In the genomic region with DNA sequence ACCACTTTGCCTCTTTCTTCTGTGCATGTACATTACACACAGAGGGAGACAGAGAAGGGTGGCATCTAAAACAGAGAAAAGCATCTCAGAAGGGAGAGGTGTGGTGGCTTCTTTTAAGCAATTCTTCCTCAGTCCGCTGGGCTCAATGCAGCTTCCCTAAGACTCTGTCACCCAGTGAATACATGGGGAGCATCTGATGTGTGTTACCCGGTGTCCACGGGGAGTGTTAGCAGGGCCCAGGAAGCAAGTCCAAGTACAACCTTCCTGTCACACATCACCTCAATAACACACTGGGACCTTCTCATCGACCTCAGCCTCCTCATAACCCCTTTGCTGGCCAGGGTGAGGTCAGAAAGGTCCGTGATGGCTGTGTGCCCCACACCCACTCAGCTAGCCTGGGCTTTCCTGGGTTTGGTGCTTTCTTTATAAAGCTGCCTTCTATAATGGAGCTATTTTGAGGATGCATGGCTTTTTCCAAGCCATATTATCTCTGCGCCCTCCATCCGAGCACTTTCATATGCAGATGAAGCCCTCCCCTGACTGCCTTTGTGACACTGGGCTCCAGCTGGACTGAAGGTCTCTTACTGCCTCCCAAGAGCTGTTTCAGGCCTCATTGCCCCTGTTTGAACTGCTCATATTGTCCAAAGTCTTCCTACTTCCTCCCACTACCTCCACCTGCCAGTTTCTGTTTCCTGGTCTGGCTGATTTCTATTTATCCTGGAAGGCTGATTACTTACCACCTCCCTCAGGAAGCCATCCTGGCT, we compare ENCODE assay signal across 16 cellular contexts. TPM values are rescaled to one million over a fixed set of nuclear protein-coding genes. Genes with fewer than 3 reads are reported as not detected.
DNase-seq lines count a peak whose midpoint lies in the region; ATAC-seq and TF ChIP-seq lines count a peak whose summit lies in the region.
"Had no signal": no experiment of that assay in that cellular context is flagged by ENCODE, and none has a peak within 500 bp of the region (broad histone marks: within the 10 kb centered on the region; RNA-seq: fewer than 3 reads in every experiment).

No MANE protein-coding gene starts in this region.

- CTCF ChIA-PET in activated CD4-positive, alpha-beta T cell treated with anti-CD3 and anti-CD28 coated beads, Interleukin-2, amount 10 ng/mL, durations not matched to agents 7 days and 5 days (lab: Charles Lee), result interaction anchor here (1.5 kb wide), 1 partner anchor 14 kb away, joined by 5 read pairs; no protein-coding TSS in a partner anchor

- no peaks in the 10 kb centered on the region for H3K27me3 Mint-ChIP-seq in activated CD4-positive, alpha-beta T cell treated with anti-CD3 and anti-CD28 coated beads, Interleukin-2, amount 10 ng/mL, durations not matched to agents 7 days and 5 days
- no peaks in the 10 kb centered on the region for H3K27me3 Mint-ChIP-seq in activated T-helper 2 cell treated with anti-CD3 and anti-CD28 coated beads, Interferon-gamma antibody, Interleukin-2, Interleukin-4, amounts not matched to agents 10 μg/mL and 5 μg/mL and 100 μg/mL, durations not matched to agents 14 hours and 24 hours and 36 hours (ENCODE audit: low read depth)
- peaks cover 6% of the 10 kb centered on the region for H3K27me3 Mint-ChIP-seq in neural crest cell (ENCODE audit: low read depth)

- no peak for TF ChIP-seq EP300 in gastroesophageal sphincter (IDR thresholded peaks at IDR 0.05)

- WGBS in gastroesophageal sphincter (ENCODE audit: low coverage in 1 of 2), 2 donors, result 74 to 83% methylated on average over 3 to 7 of the region's 7 CpGs

- no peak overlapping the region for H3K27ac ChIP-seq in ascending aorta
- H3K27ac ChIP-seq in gastroesophageal sphincter, result no peak overlapping the region
- H3K27ac ChIP-seq: foreskin keratinocyte, PC-9, SK-N-MC had no signal

- DNase-seq in activated CD4-positive, alpha-beta T cell treated with anti-CD3 and anti-CD28 coated beads, Interleukin-2, amount 10 ng/mL, durations not matched to agents 7 days and 5 days, result no peak
- DNase-seq in activated CD4-positive, alpha-beta T cell treated with anti-CD3 and anti-CD28 coated beads for 4 hours, result no peak
- DNase-seq in HAP-1 (ENCODE audit: low spot score in 2 of 2) (peak; percentile 86 to 91), neural crest cell (ENCODE audit: low read depth, low spot score) (no peak), ascending aorta (ENCODE audit: low spot score in 2 of 2) (no peak), sciatic nerve (ENCODE audit: low spot score) (no peak)
- DNase-seq in activated T-helper 2 cell treated with anti-CD3 and anti-CD28 coated beads, Interferon-gamma antibody, Interleukin-2, Interleukin-4, amounts not matched to agents 10 μg/mL and 5 μg/mL and 100 μg/mL, durations not matched to agents 14 hours and 24 hours and 36 hours (ENCODE audit: low spot score), result no peak
- DNase-seq: activated CD4-positive, alpha-beta T cell treated with anti-CD3 and anti-CD28 coated beads, Interleukin-2, amount 50 U/mL, for 48 hours; aorta; foreskin keratinocyte; naive thymus-derived CD8-positive, alpha-beta T cell; NCI-H187 treated with DMSO at 0.1 percent for 48 hours; NCI-H524 had no signal

- H3K4me1 ChIP-seq in HAP-1 (peaks cover 29% of the 10 kb centered on the region), ascending aorta (no peaks in the 10 kb centered on the region), gastroesophageal sphincter (no peaks in the 10 kb centered on the region)
- H3K4me1 ChIP-seq: foreskin keratinocyte had no signal

- H3K4me3 Mint-ChIP-seq in activated CD4-positive, alpha-beta T cell treated with anti-CD3 and anti-CD28 coated beads, Interleukin-2, amount 10 ng/mL, durations not matched to agents 7 days and 5 days, result no peak overlapping the region
- peak overlapping the region; percentile 61 for H3K4me3 Mint-ChIP-seq in activated T-helper 2 cell treated with anti-CD3 and anti-CD28 coated beads, Interferon-gamma antibody, Interleukin-2, Interleukin-4, amounts not matched to agents 10 μg/mL and 5 μg/mL and 100 μg/mL, durations not matched to agents 14 hours and 24 hours and 36 hours (ENCODE audit: low read depth)
- H3K4me3 Mint-ChIP-seq in neural crest cell, result no peak overlapping the region
- H3K4me3 Mint-ChIP-seq: naive thymus-derived CD8-positive, alpha-beta T cell had no signal

- no peak for TF ChIP-seq POLR2A in gastroesophageal sphincter (IDR thresholded peaks at IDR 0.05)

- TF ChIP-seq CTCF in neural crest cell (conservative IDR thresholded peaks at IDR 0.05), result no peak
- TF ChIP-seq CTCF in ascending aorta (IDR thresholded peaks at IDR 0.05), result no peak
- no peak for TF ChIP-seq CTCF in gastroesophageal sphincter (IDR thresholded peaks at IDR 0.05)

- H3K4me3 ChIP-seq in HAP-1 (no peak overlapping the region), ascending aorta (no peak overlapping the region), gastroesophageal sphincter (no peak overlapping the region)
- H3K4me3 ChIP-seq: PC-9, SK-N-MC had no signal

- H3K9me3 Mint-ChIP-seq in activated CD4-positive, alpha-beta T cell treated with anti-CD3 and anti-CD28 coated beads, Interleukin-2, amount 10 ng/mL, durations not matched to agents 7 days and 5 days, result no peaks in the 10 kb centered on the region
- no peaks in the 10 kb centered on the region for H3K9me3 Mint-ChIP-seq in activated T-helper 2 cell treated with anti-CD3 and anti-CD28 coated beads, Interferon-gamma antibody, Interleukin-2, Interleukin-4, amounts not matched to agents 10 μg/mL and 5 μg/mL and 100 μg/mL, durations not matched to agents 14 hours and 24 hours and 36 hours
- no peaks in the 10 kb centered on the region for H3K9me3 Mint-ChIP-seq in neural crest cell
- H3K9me3 Mint-ChIP-seq: naive thymus-derived CD8-positive, alpha-beta T cell had no signal

- H3K4me1 Mint-ChIP-seq in activated CD4-positive, alpha-beta T cell treated with anti-CD3 and anti-CD28 coated beads, Interleukin-2, amount 10 ng/mL, durations not matched to agents 7 days and 5 days, result peaks cover 22% of the 10 kb centered on the region
- peaks cover 61% of the 10 kb centered on the region for H3K4me1 Mint-ChIP-seq in activated T-helper 2 cell treated with anti-CD3 and anti-CD28 coated beads, Interferon-gamma antibody, Interleukin-2, Interleukin-4, amounts not matched to agents 10 μg/mL and 5 μg/mL and 100 μg/mL, durations not matched to agents 14 hours and 24 hours and 36 hours (ENCODE audit: low read depth)
- H3K4me1 Mint-ChIP-seq in neural crest cell, result peaks cover 22% of the 10 kb centered on the region

- ATAC-seq in sciatic nerve (no peak), gastroesophageal sphincter (no peak)
- ATAC-seq: foreskin keratinocyte; naive thymus-derived CD8-positive, alpha-beta T cell had no signal

- POLR2A ChIA-PET in activated CD4-positive, alpha-beta T cell treated with anti-CD3 and anti-CD28 coated beads, Interleukin-2, amount 10 ng/mL, durations not matched to agents 7 days and 5 days (lab: Charles Lee), result no interaction called here

- H3K9me3 ChIP-seq in HAP-1, result no peaks in the 10 kb centered on the region
- H3K9me3 ChIP-seq in ascending aorta, result no peaks in the 10 kb centered on the region
- no peaks in the 10 kb centered on the region for H3K9me3 ChIP-seq in gastroesophageal sphincter

- peak overlapping the region; percentile 46 for H3K27ac Mint-ChIP-seq in activated CD4-positive, alpha-beta T cell treated with anti-CD3 and anti-CD28 coated beads, Interleukin-2, amount 10 ng/mL, durations not matched to agents 7 days and 5 days
- peak overlapping the region; percentile 90 for H3K27ac Mint-ChIP-seq in activated T-helper 2 cell treated with anti-CD3 and anti-CD28 coated beads, Interferon-gamma antibody, Interleukin-2, Interleukin-4, amounts not matched to agents 10 μg/mL and 5 μg/mL and 100 μg/mL, durations not matched to agents 14 hours and 24 hours and 36 hours
- peak overlapping the region; percentile 61 for H3K27ac Mint-ChIP-seq in neural crest cell (ENCODE audit: unreplicated experiment)

- in situ Hi-C loops in HAP-1 (cut with MboI; ENCODE audit: low sequenced_read_pairs), result no loop called here

- H3K36me3 ChIP-seq in HAP-1 (replicated peaks) (peaks cover 15% of the 10 kb centered on the region), ascending aorta (no peaks in the 10 kb centered on the region), gastroesophageal sphincter (no peaks in the 10 kb centered on the region)

- H3K27me3 ChIP-seq in HAP-1 (ENCODE audit: low read depth) (no peaks in the 10 kb centered on the region), ascending aorta (no peaks in the 10 kb centered on the region), gastroesophageal sphincter (peaks cover 3% of the 10 kb centered on the region)

- H3K36me3 Mint-ChIP-seq in activated CD4-positive, alpha-beta T cell treated with anti-CD3 and anti-CD28 coated beads, Interleukin-2, amount 10 ng/mL, durations not matched to agents 7 days and 5 days (ENCODE audit: low read depth), result peaks cover 6% of the 10 kb centered on the region
- peaks cover 54% of the 10 kb centered on the region for H3K36me3 Mint-ChIP-seq in activated T-helper 2 cell treated with anti-CD3 and anti-CD28 coated beads, Interferon-gamma antibody, Interleukin-2, Interleukin-4, amounts not matched to agents 10 μg/mL and 5 μg/mL and 100 μg/mL, durations not matched to agents 14 hours and 24 hours and 36 hours (ENCODE audit: low read depth)
- no peaks in the 10 kb centered on the region for H3K36me3 Mint-ChIP-seq in neural crest cell (ENCODE audit: low read depth)
- H3K36me3 Mint-ChIP-seq: naive thymus-derived CD8-positive, alpha-beta T cell had no signal

- intact Hi-C loops in activated T-helper 2 cell treated with anti-CD3 and anti-CD28 coated beads, Interferon-gamma antibody, Interleukin-2, Interleukin-4, amounts not matched to agents 10 μg/mL and 5 μg/mL and 100 μg/mL, durations not matched to agents 14 hours and 24 hours and 36 hours (cut with micrococcal nuclease), result loop anchor here (1.0 to 2.0 kb wide), 5 partner anchors 7 to 74 kb away; no protein-coding TSS in a partner anchor
- intact Hi-C loops in ascending aorta (cut with DNase I), result no loop called here
- intact Hi-C loops in sciatic nerve (cut with DNase I), result no loop called here

RNA-seq across cellular contexts. Expression of a gene that starts 21.4 kb away (rescaled TPM):
- total RNA-seq in activated CD4-positive, alpha-beta T cell treated with anti-CD3 and anti-CD28 coated beads, Interleukin-2, amount 10 ng/mL, durations not matched to agents 7 days and 5 days, result 1 to 10 TPM; 8.6 to 9.1 TPM
- 38.2 and 43.0 TPM in 2 replicates for total RNA-seq in activated T-helper 2 cell treated with anti-CD3 and anti-CD28 coated beads, Interferon-gamma antibody, Interleukin-2, Interleukin-4, amounts not matched to agents 10 μg/mL and 5 μg/mL and 100 μg/mL, durations not matched to agents 14 hours and 24 hours and 36 hours
- total RNA-seq in neural crest cell (0.05 and 0.16 TPM in 2 replicates), ascending aorta (2.7 TPM), sciatic nerve (2.7 TPM), gastroesophageal sphincter (1 to 10 TPM in 3 of 4 donors, under 1 TPM in 1; 0.31 to 7.5 (median 1.4) TPM)

Comparison
In these comparisons a context has a peak if more than half of its experiments do, and no peak if none do; other contexts are left out.
1. DNase-seq: peak in HAP-1 (2 of 2); none in activated CD4-positive, alpha-beta T cell treated with anti-CD3 and anti-CD28 coated beads, Interleukin-2, amount 10 ng/mL, durations not matched to agents 7 days and 5 days (single experiment), activated CD4-positive, alpha-beta T cell treated with anti-CD3 and anti-CD28 coated beads for 4 hours (0 of 2), activated T-helper 2 cell treated with anti-CD3 and anti-CD28 coated beads, Interferon-gamma antibody, Interleukin-2, Interleukin-4, amounts not matched to agents 10 μg/mL and 5 μg/mL and 100 μg/mL, durations not matched to agents 14 hours and 24 hours and 36 hours (single experiment), neural crest cell (single experiment), ascending aorta (0 of 2) and sciatic nerve (single experiment).
2. Peak in every context shown above with its lines, with median percentiles within 50 percentile points of each other: H3K27ac Mint-ChIP-seq.